Comparison of ENCODE assay signal across 18 cellular contexts in genomic region chr2:158879229-158879903, GRCh38.
DNase-seq lines count a peak whose midpoint lies in the region; ATAC-seq, FAIRE-seq and TF ChIP-seq lines count a peak whose summit lies in the region.
"Had no signal": no experiment of that assay in that cellular context is flagged by ENCODE, and none has a peak within 500 bp of the region (broad histone marks: within the 10 kb centered on the region; RNA-seq: fewer than 3 reads in every experiment).

No MANE protein-coding gene starts in this region.

- FAIRE-seq in A204.1 (lab: Jason Lieb, UNC) (peak; percentile 88), RCC 7860 (lab: Jason Lieb, UNC) (peak; percentile 52), endometrium (lab: Jason Lieb, UNC) (peak; percentile 46)
- FAIRE-seq: GM12878, GM18507, H54, HTR-8/SVneo had no signal

- H3K4me1 ChIP-seq in osteoblast (ENCODE audit: insufficient read depth, low read length): no peaks in the 10 kb centered on the region
- H3K4me1 ChIP-seq: BLaER1 treated with 17β-estradiol and CSF1 and Interleukin-3, amounts not matched to agents 10 nM and 100 nM had no signal

- H4K20me1 ChIP-seq in osteoblast (ENCODE audit: insufficient read depth, low read length): no peaks in the 10 kb centered on the region
- H4K20me1 ChIP-seq: BLaER1 treated with 17β-estradiol and CSF1 and Interleukin-3, amounts not matched to agents 10 nM and 100 nM had no signal

- H3K4me3 ChIP-seq in osteoblast (ENCODE audit: insufficient read depth, low read length): no peak overlapping the region
- H3K4me3 ChIP-seq: BLaER1 treated with 17β-estradiol and CSF1 and Interleukin-3, amounts not matched to agents 10 nM and 100 nM; GM12878; GM23248 had no signal

- no peak overlapping the region for H3K27ac ChIP-seq in osteoblast (ENCODE audit: low read depth, low read length)
- H3K27ac ChIP-seq: BLaER1 treated with 17β-estradiol and CSF1 and Interleukin-3, amounts not matched to agents 10 nM and 100 nM; GM23248 had no signal

- no peaks in the 10 kb centered on the region for H3K79me2 ChIP-seq in osteoblast (ENCODE audit: insufficient read depth, low read length)

- TF ChIP-seq CTCF in osteoblast (IDR thresholded peaks at IDR 0.05; ENCODE audit: extremely low read depth, low read depth, low read length): no peak

- H2AFZ ChIP-seq in osteoblast (ENCODE audit: low read length): no peak overlapping the region
- H2AFZ ChIP-seq: GM23248 had no signal

- no peaks in the 10 kb centered on the region for H3K9me3 ChIP-seq in osteoblast (ENCODE audit: low read depth, low read length)
- H3K9me3 ChIP-seq: BLaER1 treated with 17β-estradiol and CSF1 and Interleukin-3, amounts not matched to agents 10 nM and 100 nM had no signal

- H3K4me2 ChIP-seq in osteoblast (ENCODE audit: insufficient read depth, low read length): no peak overlapping the region
- H3K4me2 ChIP-seq: BLaER1 treated with 17β-estradiol and CSF1 and Interleukin-3, amounts not matched to agents 10 nM and 100 nM had no signal

- no peaks in the 10 kb centered on the region for H3K36me3 ChIP-seq in osteoblast (ENCODE audit: insufficient read depth, low read length)
- H3K36me3 ChIP-seq: BLaER1 treated with 17β-estradiol and CSF1 and Interleukin-3, amounts not matched to agents 10 nM and 100 nM had no signal

- ATAC-seq in GM19452 (IDR thresholded peaks at IDR 0.05; ENCODE audit: unreplicated experiment): no peak
- ATAC-seq: GM12878, HCT116 had no signal

- peaks cover 5% of the 10 kb centered on the region for H3K27me3 ChIP-seq in osteoblast (ENCODE audit: insufficient read depth, low read length)
- H3K27me3 ChIP-seq: BLaER1 treated with 17β-estradiol and CSF1 and Interleukin-3, amounts not matched to agents 10 nM and 100 nM had no signal

- DNase-seq in RCC 7860 (ENCODE audit: low spot score) (no peak), osteoblast (ENCODE audit: insufficient read length, low spot score, missing footprints) (peak; percentile 37), NCI-H1092 (lab: John Stamatoyannopoulos, UW) (no peak)
- no peak for DNase-seq in stimulated activated naive CD4-positive, alpha-beta T cell (lab: John Stamatoyannopoulos, UW)
- DNase-seq: 8988T; ACHN; CD4-positive, CD25-positive, alpha-beta regulatory T cell; DMS53; GM23248 had no signal
